In genomic region chr2:5474716-5475115, GRCh38 we compare ENCODE assay signal across 11 cellular contexts.
"Had no signal": no experiment of that assay in that cellular context is flagged by ENCODE, and none has a peak within 500 bp of the region (broad histone marks: within the 10 kb centered on the region; RNA-seq: fewer than 3 reads in every experiment).

No MANE protein-coding gene starts in this region.

- H3K9me3 ChIP-seq: gastrocnemius medialis, heart left ventricle had no signal

- H3K36me3 ChIP-seq: gastrocnemius medialis, heart left ventricle had no signal

- H3K4me1 ChIP-seq: gastrocnemius medialis had no signal

- DNase-seq: activated CD4-positive, alpha-beta T cell treated with anti-CD3 and anti-CD28 coated beads, Interleukin-2, amount 10 ng/mL, durations not matched to agents 7 days and 5 days; activated CD8-positive, alpha-beta T cell treated with anti-CD3 and anti-CD28 coated beads, Interleukin-2, amount 10 ng/mL, durations not matched to agents 7 days and 5 days; activated naive CD4-positive, alpha-beta T cell treated with anti-CD3 and anti-CD28 coated beads for 36 hours; activated T-cell treated with anti-CD3 and anti-CD28 coated beads, Interleukin-2, amount 50 U/mL, for 24 hours; aorta; gastrocnemius medialis; heart left ventricle; occipital lobe; stimulated activated naive CD4-positive, alpha-beta T cell had no signal

- H3K27ac ChIP-seq: coronary artery, gastrocnemius medialis, heart left ventricle had no signal

- H3K27me3 ChIP-seq: gastrocnemius medialis, heart left ventricle had no signal

- H3K4me3 ChIP-seq: coronary artery, gastrocnemius medialis, heart left ventricle had no signal

- ATAC-seq: activated CD8-positive, alpha-beta T cell treated with anti-CD3 and anti-CD28 coated beads, Interleukin-2, amount 10 ng/mL, durations not matched to agents 7 days and 5 days; gastrocnemius medialis; heart left ventricle; natural killer cell treated with Interleukin-12 subunit alpha and Interleukin-12 subunit beta and Interleukin-15 and Interleukin-18, amount 100 ng/mL, for 72 hours had no signal
